In genomic region chr9:89486681-89487080, GRCh38 we compare ENCODE assay signal across 17 cellular contexts. TPM values are rescaled to one million over a fixed set of nuclear protein-coding genes. Genes with fewer than 3 reads are reported as not detected.
DNase-seq lines count a peak whose midpoint lies in the region; ATAC-seq, FAIRE-seq and TF ChIP-seq lines count a peak whose summit lies in the region.
"Had no signal": no experiment of that assay in that cellular context is flagged by ENCODE, and none has a peak within 500 bp of the region (broad histone marks: within the 10 kb centered on the region; RNA-seq: fewer than 3 reads in every experiment).

No MANE protein-coding gene starts in this region.

- peak overlapping the region; percentile 29 for H3K27ac ChIP-seq in CD4-positive, alpha-beta memory T cell (ENCODE audit: low read depth, low read length)
- H3K27ac ChIP-seq in tibial nerve, result no peak overlapping the region
- H3K27ac ChIP-seq: adrenal gland, esophagus muscularis mucosa, KMS-11, parathyroid adenoma had no signal

- peak in 1 of 5 donors; percentile 36 for DNase-seq in CD4-positive, alpha-beta memory T cell
- DNase-seq in GM12892 (ENCODE audit: insufficient read length) (no peak), tibial nerve (ENCODE audit: low spot score in 2 of 2) (no peak), NCI-H128 (lab: John Stamatoyannopoulos, UW; ENCODE audit: unreplicated experiment) (no peak)
- peak; percentile 8 for DNase-seq in activated CD8-positive, alpha-beta memory T cell treated with anti-CD3 and anti-CD28 coated beads, Interleukin-2, amount 50 U/mL, for 4 hours
- peak in 1 of 10 donors; percentile 43 for DNase-seq in naive thymus-derived CD8-positive, alpha-beta T cell
- DNase-seq: HCEC 1CT; NCI-H1436 treated with DMSO at 0.1 percent for 48 hours; Peyer's patch; stimulated activated CD4-positive, alpha-beta T cell treated with anti-CD3 and anti-CD28 coated beads, Interleukin-4, amount 100 ng/mL, for 4 hours; stimulated activated CD8-positive, alpha-beta memory T cell treated with anti-CD3 and anti-CD28 coated beads, Interleukin-4, amount 100 ng/mL, for 48 hours had no signal

- no peak for TF ChIP-seq CTCF in tibial nerve (IDR thresholded peaks at IDR 0.05)

- FAIRE-seq in GM12892 (lab: Jason Lieb, UNC), result peak; percentile 24

- H3K4me1 Mint-ChIP-seq in CD4-positive, alpha-beta memory T cell, result peaks cover 87 to 99% (median 93%) of the 10 kb centered on the region in 4 donors
- H3K4me1 Mint-ChIP-seq in naive thymus-derived CD8-positive, alpha-beta T cell, result peaks cover 56 to 97% (median 95%) of the 10 kb centered on the region in 4 donors

- H3K36me3 ChIP-seq in CD4-positive, alpha-beta memory T cell (ENCODE audit: insufficient read depth, low read length), result peaks cover 6% of the 10 kb centered on the region
- no peaks in the 10 kb centered on the region for H3K36me3 ChIP-seq in tibial nerve
- H3K36me3 ChIP-seq: adrenal gland, esophagus muscularis mucosa, Peyer's patch had no signal

- TF ChIP-seq POLR2A in GM12892 (IDR thresholded peaks at IDR 0.05; ENCODE audit: low read depth, low read length) (no peak), tibial nerve (IDR thresholded peaks at IDR 0.05) (no peak)

- peaks cover 36 to 46% of the 10 kb centered on the region in 2 donors for H3K36me3 Mint-ChIP-seq in CD4-positive, alpha-beta memory T cell
- H3K36me3 Mint-ChIP-seq in naive thymus-derived CD8-positive, alpha-beta T cell, result peaks cover 9 to 46% (median 11%) of the 10 kb centered on the region in 3 donors

- no peaks in the 10 kb centered on the region for H3K27me3 ChIP-seq in CD4-positive, alpha-beta memory T cell (ENCODE audit: insufficient read depth, low read length)
- no peaks in the 10 kb centered on the region for H3K27me3 ChIP-seq in tibial nerve
- H3K27me3 ChIP-seq: adrenal gland, esophagus muscularis mucosa, Peyer's patch had no signal

- peak overlapping the region; percentile 65 to 91 (median 80) for H3K27ac Mint-ChIP-seq in CD4-positive, alpha-beta memory T cell
- H3K27ac Mint-ChIP-seq in naive thymus-derived CD8-positive, alpha-beta T cell, result peak overlapping the region in 9 of 10 donors; percentile 44 to 96 (median 85)

- peak overlapping the region in 7 of 8 donors; percentile 9 to 75 (median 63) for H3K4me3 Mint-ChIP-seq in CD4-positive, alpha-beta memory T cell
- peak overlapping the region in 8 of 10 donors; percentile 17 to 81 (median 42) for H3K4me3 Mint-ChIP-seq in naive thymus-derived CD8-positive, alpha-beta T cell

- intact Hi-C loops in CD4-positive, alpha-beta memory T cell (cut with micrococcal nuclease), result no loop called here

- no peaks in the 10 kb centered on the region for H3K27me3 Mint-ChIP-seq in CD4-positive, alpha-beta memory T cell
- no peaks in the 10 kb centered on the region for H3K27me3 Mint-ChIP-seq in naive thymus-derived CD8-positive, alpha-beta T cell

- no peak for TF ChIP-seq EP300 in tibial nerve (IDR thresholded peaks at IDR 0.05)

- H3K4me3 ChIP-seq in CD4-positive, alpha-beta memory T cell (ENCODE audit: low read length in 2 of 2), result no peak overlapping the region
- no peak overlapping the region for H3K4me3 ChIP-seq in tibial nerve
- H3K4me3 ChIP-seq: adrenal gland, esophagus muscularis mucosa, Peyer's patch had no signal

- peaks cover 97% of the 10 kb centered on the region for H3K4me1 ChIP-seq in CD4-positive, alpha-beta memory T cell (ENCODE audit: insufficient read depth, low read length)
- H3K4me1 ChIP-seq in tibial nerve, result peaks cover 0 to 28% (median 16%) of the 10 kb centered on the region in 4 donors

- POLR2A ChIA-PET in CD4-positive, alpha-beta memory T cell (lab: Charles Lee; ENCODE audit: partially characterized antibody), result interaction anchor here (0.9 to 2.6 kb wide), 4 partner anchors 9 to 23 kb away, joined by 3 to 8 read pairs (median 5); no protein-coding TSS in a partner anchor
- POLR2A ChIA-PET in naive thymus-derived CD8-positive, alpha-beta T cell (lab: Charles Lee), result interaction anchor here (0.7 to 1.8 kb wide), 3 partner anchors 10 to 46 kb away, joined by 3 to 6 read pairs (median 3); no protein-coding TSS in a partner anchor

- no peaks in the 10 kb centered on the region for H3K9me3 ChIP-seq in CD4-positive, alpha-beta memory T cell (ENCODE audit: control insufficient read depth in 1 of 2, low read length in 2 of 2)
- no peaks in the 10 kb centered on the region for H3K9me3 ChIP-seq in tibial nerve
- H3K9me3 ChIP-seq: adrenal gland, Peyer's patch had no signal

- CTCF ChIA-PET in CD4-positive, alpha-beta memory T cell (lab: Charles Lee; ENCODE audit: partially characterized antibody), result interaction anchor here (1.3 to 5.7 kb wide), 4 partner anchors 17 to 63 kb away, joined by 3 to 52 read pairs (median 4); no protein-coding TSS in a partner anchor

- ATAC-seq in naive thymus-derived CD8-positive, alpha-beta T cell, result no peak
- no peak for ATAC-seq in HG03460 (IDR thresholded peaks at IDR 0.05; ENCODE audit: unreplicated experiment)
- ATAC-seq: SK-N-SH treated with all-trans-retinoic acid at 6 μM for 48 hours had no signal

- H3K9me3 Mint-ChIP-seq in CD4-positive, alpha-beta memory T cell, result no peaks in the 10 kb centered on the region
- peaks cover 0 to 5% (median 0%) of the 10 kb centered on the region in 9 donors for H3K9me3 Mint-ChIP-seq in naive thymus-derived CD8-positive, alpha-beta T cell

RNA-seq across cellular contexts. Expression of gene SEMA4D, which starts 11.2 kb away (rescaled TPM):
- total RNA-seq in CD4-positive, alpha-beta memory T cell, result 100 to 1,000 TPM; 393 to 410 TPM
- polyA plus RNA-seq in CD4-positive, alpha-beta memory T cell, result 100 to 1,000 TPM in 1 of 2 donors, 10 to 100 TPM in 1; 49.5 to 166 TPM
- polyA plus RNA-seq in GM12892 (2012; ENCODE audit: missing spikeins), result 54.7 TPM
- 100 to 1,000 TPM; 565 to 573 TPM for total RNA-seq in naive thymus-derived CD8-positive, alpha-beta T cell
- 100 to 1,000 TPM; 154 to 359 (median 176) TPM for polyA plus RNA-seq in naive thymus-derived CD8-positive, alpha-beta T cell
- total RNA-seq in tibial nerve, result 10 to 100 TPM; 13.4 to 27.3 (median 24.8) TPM

Comparison
In these comparisons a context has a peak if more than half of its experiments do, and no peak if none do; other contexts are left out.
1. RNA of gene SEMA4D, which starts 11.2 kb away (total RNA-seq): 565 to 573 TPM in naive thymus-derived CD8-positive, alpha-beta T cell and 393 to 410 TPM in CD4-positive, alpha-beta memory T cell; 13.4 to 27.3 TPM in tibial nerve; every median in the first group is over 10 times any median in the second.